In genomic region chr13:98481511-98481951, GRCh38 we compare ENCODE assay signal across 12 cellular contexts.
DNase-seq lines count a peak whose midpoint lies in the region; ATAC-seq and TF ChIP-seq lines count a peak whose summit lies in the region.
"Had no signal": no experiment of that assay in that cellular context is flagged by ENCODE, and none has a peak within 500 bp of the region (broad histone marks: within the 10 kb centered on the region; RNA-seq: fewer than 3 reads in every experiment).

No MANE protein-coding gene starts in this region.

- no peaks in the 10 kb centered on the region for H3K9me2 ChIP-seq in hepatocyte (replicated peaks; ENCODE audit: insufficient read depth)

- no peak overlapping the region for H3K4me2 ChIP-seq in hepatocyte

- H3K27ac ChIP-seq in heart left ventricle: peak overlapping the region in 10 of 12 donors; percentile 6 to 83 (median 52)
- H3K27ac ChIP-seq in SJCRH30: peak overlapping the region; percentile 82
- H3K27ac ChIP-seq in hepatocyte: peak overlapping the region; percentile 30
- H3K27ac ChIP-seq in thyroid gland: peak overlapping the region; percentile 93 to 98 (median 96)
- H3K27ac ChIP-seq: HL-60 had no signal

- H3K4me3 ChIP-seq in heart left ventricle: no peak overlapping the region
- no peak overlapping the region for H3K4me3 ChIP-seq in SJCRH30
- no peak overlapping the region for H3K4me3 ChIP-seq in hepatocyte
- H3K4me3 ChIP-seq in thyroid gland (replicated peaks in 1 of 3): no peak overlapping the region

- H3K9me3 ChIP-seq in heart left ventricle (no peaks in the 10 kb centered on the region), SJCRH30 (replicated peaks) (no peaks in the 10 kb centered on the region), hepatocyte (ENCODE audit: low read depth) (no peaks in the 10 kb centered on the region), thyroid gland (no peaks in the 10 kb centered on the region)

- in situ Hi-C loops in ACHN (cut with HindIII; ENCODE audit: low pct_ligation_motif_present, low pct_unique_long_range_greater_than_20kb, low sequenced_read_pairs): no loop called here

- H3K27me3 ChIP-seq in heart left ventricle: no peaks in the 10 kb centered on the region
- H3K27me3 ChIP-seq in SJCRH30: no peaks in the 10 kb centered on the region
- H3K27me3 ChIP-seq in hepatocyte: no peaks in the 10 kb centered on the region
- no peaks in the 10 kb centered on the region for H3K27me3 ChIP-seq in thyroid gland

- intact Hi-C loops in heart left ventricle (cut with DNase I): loop anchor here in 8 of 10 donors (5.0 to 10.0 kb wide), 4 partner anchors 34 to 173 kb away; partner anchors contain the start of gene STK24 (in 7 of the 8)
- intact Hi-C loops in Right ventricle myocardium superior (cut with DNase I): no loop called here
- intact Hi-C loops in thyroid gland (cut with DNase I): no loop called here

- TF ChIP-seq CTCF in heart left ventricle (IDR thresholded peaks at IDR 0.05) (no peak), hepatocyte (IDR thresholded peaks at IDR 0.05; ENCODE audit: poor library complexity) (no peak), thyroid gland (IDR thresholded peaks at IDR 0.05) (no peak)

- DNase-seq in heart left ventricle: no peak
- no peak for DNase-seq in Right ventricle myocardium superior
- DNase-seq in SJCRH30: peak; percentile 59 to 85
- no peak for DNase-seq in hepatocyte (ENCODE audit: low spot score)
- DNase-seq in thyroid gland: no peak
- no peak for DNase-seq in cerebellum (ENCODE audit: low spot score)
- no peak for DNase-seq in ACHN
- DNase-seq: activated CD4-positive, CD25-positive, alpha-beta regulatory T cell treated with anti-CD3 and anti-CD28 coated beads, Interleukin-2, amount 50 U/mL, for 72 hours; NCI-H1105; occipital lobe had no signal

- H4K20me1 ChIP-seq in hepatocyte (ENCODE audit: insufficient read depth, poor library complexity, severe bottlenecking): peaks cover 26% of the 10 kb centered on the region

- H3K4me1 ChIP-seq in heart left ventricle (peaks cover 0 to 95% (median 79%) of the 10 kb centered on the region in 12 donors), SJCRH30 (peaks cover 55% of the 10 kb centered on the region), hepatocyte (ENCODE audit: insufficient read depth) (peaks cover 38% of the 10 kb centered on the region), thyroid gland (peaks cover 46 to 64% of the 10 kb centered on the region in 2 donors)

- peaks cover 82% of the 10 kb centered on the region for H3K79me2 ChIP-seq in hepatocyte

- 57 to 75% (median 68%) methylated on average over 4 of the region's 4 CpGs for WGBS in heart left ventricle, 4 donors
- WGBS in hepatocyte (ENCODE audit: low lambda C conversion rate, missing lambda C conversion rate): 64% methylated on average over 4 of the region's 4 CpGs
- 84 to 92% methylated on average over 4 of the region's 4 CpGs for WGBS in thyroid gland, 2 donors

- no peak overlapping the region for H2AFZ ChIP-seq in hepatocyte

- TF ChIP-seq POLR2A in heart left ventricle (IDR thresholded peaks at IDR 0.05) (no peak), thyroid gland (IDR thresholded peaks at IDR 0.05) (no peak)

- ATAC-seq in heart left ventricle (no peak), Right ventricle myocardium superior (ENCODE audit: poor library complexity) (no peak), GM21390 (IDR thresholded peaks at IDR 0.05; ENCODE audit: unreplicated experiment) (no peak)

- H3K36me3 ChIP-seq in heart left ventricle (peaks cover 0 to 7% (median 0%) of the 10 kb centered on the region in 9 donors), SJCRH30 (no peaks in the 10 kb centered on the region), hepatocyte (replicated peaks; ENCODE audit: insufficient read depth, low read depth) (no peaks in the 10 kb centered on the region), thyroid gland (no peaks in the 10 kb centered on the region)

Comparison
In these comparisons a context has a peak if more than half of its experiments do, and no peak if none do; other contexts are left out.
1. intact Hi-C loops: an anchor here in heart left ventricle (5.0 to 10.0 kb wide); none called in Right ventricle myocardium superior and thyroid gland.
2. DNase-seq: peak in SJCRH30 (2 of 2); none in heart left ventricle (0 of 5), Right ventricle myocardium superior (single experiment), hepatocyte (single experiment), thyroid gland (0 of 2), cerebellum (single experiment) and ACHN (single experiment).
3. H3K27ac ChIP-seq: peak in every context shown above with its lines; median percentile 96 in thyroid gland; 82 in SJCRH30; 52 in heart left ventricle; 30 in hepatocyte.